ENCODE assay signal across 8 cellular contexts in the genomic region with DNA sequence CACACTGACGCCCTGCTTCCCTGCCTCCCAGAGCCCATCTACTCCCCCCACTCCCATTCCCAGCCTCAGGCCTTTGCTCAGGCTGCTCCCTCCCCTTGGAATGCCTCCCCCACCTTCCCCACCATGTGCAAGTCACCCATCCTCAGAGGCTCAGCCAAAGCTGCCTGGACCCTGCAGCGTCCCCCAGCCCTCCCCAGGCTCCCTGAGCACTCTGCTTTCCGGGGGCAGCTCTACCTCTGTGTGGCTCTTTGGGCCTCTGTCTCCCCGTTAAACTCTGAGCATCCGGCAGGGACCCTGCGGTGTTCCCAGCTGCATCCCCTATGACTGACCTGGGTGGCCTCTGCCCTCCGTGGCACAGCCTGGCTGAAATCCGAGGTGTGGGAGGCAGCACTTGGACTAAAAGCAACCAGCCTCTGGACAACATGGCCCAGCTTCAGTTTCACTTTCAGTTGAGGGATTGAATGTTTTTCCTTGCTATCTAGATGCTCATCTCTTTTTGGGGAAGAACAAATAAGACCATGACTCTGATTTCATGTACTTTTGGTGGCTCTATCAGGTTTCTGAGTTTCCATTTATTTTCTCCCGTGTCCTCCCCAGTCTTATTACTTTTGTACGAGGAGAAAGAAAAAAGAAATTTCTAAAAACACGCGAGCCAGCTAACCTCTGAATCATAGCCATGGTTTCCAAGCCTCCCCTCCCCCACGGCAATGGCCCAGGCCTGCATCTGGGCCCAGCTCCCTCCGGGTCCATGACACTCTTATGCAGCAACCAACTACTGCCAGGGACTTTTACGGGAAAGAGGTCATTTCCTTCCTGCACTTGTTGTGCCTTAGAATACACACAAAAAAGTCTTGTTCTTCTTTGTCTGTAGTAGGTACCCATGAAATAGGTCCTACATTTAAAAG. TPM values are rescaled to one million over a fixed set of nuclear protein-coding genes. Genes with fewer than 3 reads are reported as not detected.
DNase-seq lines count a peak whose midpoint lies in the region; ATAC-seq and TF ChIP-seq lines count a peak whose summit lies in the region.

No MANE protein-coding gene starts in this region.

- H3K27ac ChIP-seq in BLaER1 = peak overlapping the region; percentile 95
- peak overlapping the region; percentile 70 for H3K27ac ChIP-seq in duodenal mucosa (ENCODE audit: low read depth, low read length)
- H3K27ac ChIP-seq in lung (ENCODE audit: low read depth in 1 of 2, low read length in 1 of 2) = peak overlapping the region; percentile 77 to 96

- DNase-seq in MG63 (peak; percentile 88), lung (ENCODE audit: low spot score) (peak; percentile 80), NCI-H446 treated with DMSO at 0.1 percent for 48 hours (lab: John Stamatoyannopoulos, UW) (no peak), NCI-H69 (lab: John Stamatoyannopoulos, UW) (no peak)
- peak; percentile 66 for DNase-seq in activated CD8-positive, alpha-beta T cell treated with anti-CD3 and anti-CD28 coated beads, Interleukin-2, amount 10 ng/mL, durations not matched to agents 7 days and 5 days
- peak; percentile 42 to 64 (median 49) for DNase-seq in stimulated activated CD4-positive, alpha-beta T cell treated with anti-CD3 and anti-CD28 coated beads, TNF-alpha, amount 100 ng/mL, for 1 hour (ENCODE audit: low read depth in 3 of 3, low spot score in 1 of 3)

- 10 to 13% methylated on average over 15 of the region's 15 CpGs for WGBS in lung, 2 donors

- H3K4me1 ChIP-seq in BLaER1 (peaks cover 71% of the 10 kb centered on the region), duodenal mucosa (ENCODE audit: control insufficient read depth in 1 of 2, insufficient read depth in 2 of 2, low read length in 2 of 2) (peaks cover 62 to 63% of the 10 kb centered on the region in 2 donors), lung (ENCODE audit: control insufficient read depth in 2 of 2, insufficient read depth in 2 of 2, low read length in 2 of 2) (peaks cover under 1 to 35% of the 10 kb centered on the region in 2 donors)

- POLR2A ChIA-PET in activated CD8-positive, alpha-beta T cell treated with anti-CD3 and anti-CD28 coated beads, Interleukin-2, amount 10 ng/mL, durations not matched to agents 7 days and 5 days (lab: Charles Lee) = interaction anchor here (1.0 kb wide), 1 partner anchor 9 kb away, joined by 4 read pairs; no protein-coding TSS in a partner anchor

- H3K4me3 ChIP-seq in BLaER1 = peak overlapping the region; percentile 71
- H3K4me3 ChIP-seq in MG63 = peak overlapping the region; percentile 42
- peak overlapping the region; percentile 73 to 86 for H3K4me3 ChIP-seq in duodenal mucosa (ENCODE audit: low read depth in 1 of 2, low read length in 2 of 2)
- H3K4me3 ChIP-seq in lung = peak overlapping the region; percentile 39

- peak overlapping the region; percentile 97 for H3K27ac Mint-ChIP-seq in activated CD8-positive, alpha-beta T cell treated with anti-CD3 and anti-CD28 coated beads, Interleukin-2, amount 10 ng/mL, durations not matched to agents 7 days and 5 days

- H3K9me3 ChIP-seq in BLaER1 = peaks cover 11% of the 10 kb centered on the region; the same call in 1 of the 2 replicates
- H3K9me3 ChIP-seq in MG63 = no peaks in the 10 kb centered on the region
- no peaks in the 10 kb centered on the region for H3K9me3 ChIP-seq in duodenal mucosa (ENCODE audit: control insufficient read depth in 1 of 2, low read length in 2 of 2)
- H3K9me3 ChIP-seq in lung (ENCODE audit: control insufficient read depth in 2 of 2, insufficient read depth in 1 of 2, low read length in 1 of 2) = no peaks in the 10 kb centered on the region

- H3K36me3 Mint-ChIP-seq in activated CD8-positive, alpha-beta T cell treated with anti-CD3 and anti-CD28 coated beads, Interleukin-2, amount 10 ng/mL, durations not matched to agents 7 days and 5 days (ENCODE audit: low read depth) = peaks cover 82% of the 10 kb centered on the region

- no peaks in the 10 kb centered on the region for H3K9me3 Mint-ChIP-seq in activated CD8-positive, alpha-beta T cell treated with anti-CD3 and anti-CD28 coated beads, Interleukin-2, amount 10 ng/mL, durations not matched to agents 7 days and 5 days (ENCODE audit: insufficient read depth)

- CTCF ChIA-PET in activated CD8-positive, alpha-beta T cell treated with anti-CD3 and anti-CD28 coated beads, Interleukin-2, amount 10 ng/mL, durations not matched to agents 7 days and 5 days (lab: Charles Lee) = interaction anchor here (0.7 to 2.3 kb wide), 11 partner anchors 12 to 330 kb away, joined by 3 to 24 read pairs (median 4); a partner anchor contains a TSS

- H4K20me1 ChIP-seq in BLaER1 = no peaks in the 10 kb centered on the region

- H3K36me3 ChIP-seq in BLaER1 (peaks cover 31% of the 10 kb centered on the region), MG63 (no peaks in the 10 kb centered on the region; the same call in 1 of the 2 replicates), duodenal mucosa (ENCODE audit: control insufficient read depth in 1 of 2, insufficient read depth in 2 of 2, low read length in 2 of 2) (no peaks in the 10 kb centered on the region), lung (ENCODE audit: control insufficient read depth in 2 of 2, insufficient read depth in 2 of 2, low read length in 2 of 2) (no peaks in the 10 kb centered on the region)

- H3K27me3 ChIP-seq in BLaER1 = no peaks in the 10 kb centered on the region
- no peaks in the 10 kb centered on the region for H3K27me3 ChIP-seq in MG63
- H3K27me3 ChIP-seq in duodenal mucosa (ENCODE audit: control insufficient read depth in 1 of 2, insufficient read depth in 2 of 2, low read length in 2 of 2) = no peaks in the 10 kb centered on the region
- no peaks in the 10 kb centered on the region for H3K27me3 ChIP-seq in lung (ENCODE audit: control insufficient read depth, insufficient read depth)

- peak; percentile 49 for ATAC-seq in activated CD8-positive, alpha-beta T cell treated with anti-CD3 and anti-CD28 coated beads, Interleukin-2, amount 10 ng/mL, durations not matched to agents 7 days and 5 days
- peak; percentile 72 for ATAC-seq in lung (ENCODE audit: insufficient read depth, low FRiP score)

- H3K4me2 ChIP-seq in BLaER1 = peak overlapping the region; percentile 98

- H3K9ac ChIP-seq in BLaER1 = peak overlapping the region; percentile 89
- H3K9ac ChIP-seq in duodenal mucosa (ENCODE audit: low read depth in 1 of 2, low read length in 2 of 2) = peak overlapping the region; percentile 65 to 70

- TF ChIP-seq CTCF in lung (IDR thresholded peaks at IDR 0.05; ENCODE audit: control extremely low read depth, extremely low read depth) = no peak

- no peaks in the 10 kb centered on the region for H3K27me3 Mint-ChIP-seq in activated CD8-positive, alpha-beta T cell treated with anti-CD3 and anti-CD28 coated beads, Interleukin-2, amount 10 ng/mL, durations not matched to agents 7 days and 5 days (ENCODE audit: low read depth)

- H3K4me1 Mint-ChIP-seq in activated CD8-positive, alpha-beta T cell treated with anti-CD3 and anti-CD28 coated beads, Interleukin-2, amount 10 ng/mL, durations not matched to agents 7 days and 5 days (ENCODE audit: low read depth) = peaks cover 93% of the 10 kb centered on the region

- peak overlapping the region; percentile 97 for H3K4me3 Mint-ChIP-seq in activated CD8-positive, alpha-beta T cell treated with anti-CD3 and anti-CD28 coated beads, Interleukin-2, amount 10 ng/mL, durations not matched to agents 7 days and 5 days

RNA-seq across cellular contexts. Expression of a gene that starts 3.8 kb away (rescaled TPM):
- 11.8 and 17.6 TPM in 2 replicates for total RNA-seq in MG63 (2014; rRNA removed; shearing (Covaris generic); ENCODE audit: low replicate concordance)
- total RNA-seq in activated CD8-positive, alpha-beta T cell treated with anti-CD3 and anti-CD28 coated beads, Interleukin-2, amount 10 ng/mL, durations not matched to agents 7 days and 5 days = 10 to 100 TPM; 77.1 to 80.2 TPM
- 10 to 100 TPM; 46.6 to 50.9 TPM for total RNA-seq in lung
- 10 to 100 TPM; 26.2 to 42.8 TPM for polyA plus RNA-seq in lung

RNA-seq across cellular contexts. Expression of a gene that starts 44.8 kb away (rescaled TPM):
- not detected in 2 replicates for total RNA-seq in MG63 (2014; rRNA removed; shearing (Covaris generic); ENCODE audit: low replicate concordance)
- total RNA-seq in activated CD8-positive, alpha-beta T cell treated with anti-CD3 and anti-CD28 coated beads, Interleukin-2, amount 10 ng/mL, durations not matched to agents 7 days and 5 days = 1 to 10 TPM; 6.9 to 8.5 TPM
- 10 to 100 TPM in 1 of 2 donors, 1 to 10 TPM in 1; 9.8 to 15.9 TPM for total RNA-seq in lung
- polyA plus RNA-seq in lung = 1 to 10 TPM; 5.9 to 8.4 TPM

Comparison
In these comparisons a context has a peak if more than half of its experiments do, and no peak if none do; other contexts are left out.
1. DNase-seq: peak in MG63 (single experiment), activated CD8-positive, alpha-beta T cell treated with anti-CD3 and anti-CD28 coated beads, Interleukin-2, amount 10 ng/mL, durations not matched to agents 7 days and 5 days (single experiment), lung (single experiment) and stimulated activated CD4-positive, alpha-beta T cell treated with anti-CD3 and anti-CD28 coated beads, TNF-alpha, amount 100 ng/mL, for 1 hour (3 of 3); none in NCI-H446 treated with DMSO at 0.1 percent for 48 hours (single experiment) and NCI-H69 (single experiment).
2. Peak in every context shown above with its lines, with median percentiles within 50 percentile points of each other: H3K27ac ChIP-seq and H3K4me3 ChIP-seq.